In genomic region chr7:24786941-24787340, GRCh38 we compare ENCODE assay signal across 9 cellular contexts. TPM values are rescaled to one million over a fixed set of nuclear protein-coding genes. Genes with fewer than 3 reads are reported as not detected.
A peak's percentile ranks its signal among the peaks of the same experiment; 100 is the strongest.
DNase-seq lines count a peak whose midpoint lies in the region; ATAC-seq and TF ChIP-seq lines count a peak whose summit lies in the region.
"Had no signal": no experiment of that assay in that cellular context is flagged by ENCODE, and none has a peak within 500 bp of the region (broad histone marks: within the 10 kb centered on the region; RNA-seq: fewer than 3 reads in every experiment).

No MANE protein-coding gene starts in this region.

- no peak overlapping the region for H3K27ac Mint-ChIP-seq in stimulated activated memory B cell treated with anti-CD40 and anti-IgM and Interleukin-4, amounts not matched to agents 10 μg/mL and 1 μg/mL and 100 μg/mL, for 72 hours

- no peaks in the 10 kb centered on the region for H3K27me3 Mint-ChIP-seq in stimulated activated memory B cell treated with anti-CD40 and anti-IgM and Interleukin-4, amounts not matched to agents 10 μg/mL and 1 μg/mL and 100 μg/mL, for 72 hours

- no peaks in the 10 kb centered on the region for H3K36me3 ChIP-seq in A673 (ENCODE audit: insufficient read depth, low read length, poor library complexity, severe bottlenecking)

- peaks cover 14% of the 10 kb centered on the region for H3K9me3 Mint-ChIP-seq in stimulated activated memory B cell treated with anti-CD40 and anti-IgM and Interleukin-4, amounts not matched to agents 10 μg/mL and 1 μg/mL and 100 μg/mL, for 72 hours

- H3K36me3 Mint-ChIP-seq in stimulated activated memory B cell treated with anti-CD40 and anti-IgM and Interleukin-4, amounts not matched to agents 10 μg/mL and 1 μg/mL and 100 μg/mL, for 72 hours = peaks cover 16% of the 10 kb centered on the region

- TF ChIP-seq CTCF in A673 (conservative IDR thresholded peaks at IDR 0.05; ENCODE audit: low read depth, low read length) (no peak), fibroblast of villous mesenchyme (IDR thresholded peaks at IDR 0.05; ENCODE audit: insufficient read depth, low read depth, low read length) (no peak)

- ATAC-seq in GM21619 (IDR thresholded peaks at IDR 0.05; ENCODE audit: unreplicated experiment) (peak; percentile 71), HG02623 (IDR thresholded peaks at IDR 0.05; ENCODE audit: unreplicated experiment) (no peak), HG03565 (IDR thresholded peaks at IDR 0.05; ENCODE audit: unreplicated experiment) (no peak)
- ATAC-seq in stimulated activated memory B cell treated with anti-CD40 and anti-IgM and Interleukin-4, amounts not matched to agents 10 μg/mL and 1 μg/mL and 100 μg/mL, for 72 hours = no peak

- CTCF ChIA-PET in A673 (lab: Charles Lee) = no interaction called here

- POLR2A ChIA-PET in A673 (lab: Charles Lee; ENCODE audit: low non-redundant PET) = no interaction called here

- H3K27me3 ChIP-seq in A673 (replicated peaks; ENCODE audit: insufficient read depth, low read depth, low read length, poor library complexity) = no peaks in the 10 kb centered on the region

- no peaks in the 10 kb centered on the region for H3K4me1 ChIP-seq in A673 (ENCODE audit: insufficient read depth, low read length, poor library complexity, severe bottlenecking)

- no peak overlapping the region for H3K4me3 Mint-ChIP-seq in stimulated activated memory B cell treated with anti-CD40 and anti-IgM and Interleukin-4, amounts not matched to agents 10 μg/mL and 1 μg/mL and 100 μg/mL, for 72 hours
- H3K4me3 Mint-ChIP-seq: neural crest cell had no signal

- H3K4me1 Mint-ChIP-seq in stimulated activated memory B cell treated with anti-CD40 and anti-IgM and Interleukin-4, amounts not matched to agents 10 μg/mL and 1 μg/mL and 100 μg/mL, for 72 hours = no peaks in the 10 kb centered on the region
- H3K4me1 Mint-ChIP-seq: neural crest cell had no signal

- no peak overlapping the region for H3K4me3 ChIP-seq in A673 (ENCODE audit: low read depth, low read length, poor library complexity, severe bottlenecking)
- H3K4me3 ChIP-seq in fibroblast of villous mesenchyme (ENCODE audit: low read depth, low read length) = no peak overlapping the region

- intact Hi-C loops in A673 (cut with micrococcal nuclease; ENCODE audit: unreplicated experiment) = no loop called here

- H3K27ac ChIP-seq in A673 (ENCODE audit: low read depth, low read length, poor library complexity, severe bottlenecking) = no peak overlapping the region

- DNase-seq in A673 (ENCODE audit: low spot score) = peak; percentile 16
- peak; percentile 85 for DNase-seq in SKM-1 treated with dmso at 0.1 percent for 144 hours (lab: John Stamatoyannopoulos, UW; ENCODE audit: unreplicated experiment)
- DNase-seq in fibroblast of villous mesenchyme (ENCODE audit: low read depth) = peak; percentile 74
- no peak for DNase-seq in SHP77 (lab: John Stamatoyannopoulos, UW)

- no peaks in the 10 kb centered on the region for H3K9me3 ChIP-seq in A673 (ENCODE audit: low read depth, low read length, poor library complexity, severe bottlenecking)

- no TSS peak for BruUV-seq in A673 (replicated peaks; lab: Mats Ljungman, UMichigan)

RNA-seq across cellular contexts. Expression of gene GSDME, which starts 29.7 kb away (rescaled TPM):
- total RNA-seq in A673 (2021) (0.77 and 3.0 TPM in 2 replicates), fibroblast of villous mesenchyme (46.4 and 70.8 TPM in 2 replicates)

Comparison
In these comparisons a context has a peak if more than half of its experiments do, and no peak if none do; other contexts are left out.
1. DNase-seq: peak in A673 (single experiment), SKM-1 treated with dmso at 0.1 percent for 144 hours (single experiment) and fibroblast of villous mesenchyme (single experiment); none in SHP77 (0 of 2).
2. RNA of gene GSDME, which starts 29.7 kb away (total RNA-seq): 46.4 to 70.8 TPM in fibroblast of villous mesenchyme; 0.77 to 3.0 TPM in A673; every median in the first group is over 10 times any median in the second.